In the genomic region with DNA sequence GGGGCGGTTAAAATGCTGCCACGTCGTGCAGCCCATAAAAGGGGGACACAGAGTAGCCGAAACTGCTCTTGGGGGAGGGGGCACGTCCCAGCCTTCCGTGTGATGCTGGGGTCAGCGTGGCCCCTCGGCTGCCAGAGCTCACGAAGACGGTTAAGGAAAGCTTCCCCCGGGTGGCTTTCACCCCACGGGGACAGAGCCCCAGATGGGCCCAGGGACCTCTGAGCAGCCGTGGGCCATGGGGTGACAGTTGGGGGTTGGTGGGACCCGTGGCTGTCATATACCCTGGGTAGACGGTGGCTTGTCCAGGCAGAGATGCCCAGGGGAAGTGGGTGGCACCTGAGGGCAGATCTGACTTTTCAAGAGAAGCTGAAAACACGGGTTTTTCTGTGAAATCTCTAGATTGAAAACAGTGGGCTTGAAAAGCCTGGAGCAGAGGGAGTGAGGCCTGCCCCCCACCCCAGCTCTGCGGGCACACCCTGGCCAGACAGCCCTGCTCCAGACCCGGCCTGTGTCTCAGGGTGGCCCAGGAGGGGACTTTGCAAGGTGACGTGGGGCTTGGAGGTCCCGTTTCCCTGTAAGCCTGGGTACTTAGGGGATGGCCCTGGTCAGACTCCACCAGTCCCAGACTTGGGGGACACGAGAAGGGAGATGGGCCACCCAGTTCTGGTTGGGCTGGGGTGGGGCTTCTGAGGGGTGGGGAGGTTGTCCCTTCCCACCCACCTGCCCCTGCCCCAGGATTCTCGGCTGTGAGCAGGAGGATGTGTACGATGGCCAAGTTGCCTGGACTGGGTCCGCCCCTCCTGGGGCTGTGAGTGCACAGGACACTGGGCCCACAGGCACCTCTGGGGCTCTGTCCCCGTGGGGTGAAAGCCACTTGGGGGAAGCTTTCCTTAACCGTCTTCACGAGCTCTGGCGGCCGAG, we compare ENCODE assay signal across 1 cellular context.
TF ChIP-seq lines count a peak whose summit lies in the region.

No MANE protein-coding gene starts in this region.

TF ChIP-seq in IMR-90, 13 proteins besides CTCF, POLR2A, EP300 and RAD21:
- TF ChIP-seq MAFK (IDR thresholded peaks at IDR 0.05; ENCODE audit: low read depth, low read length) (no peak), BHLHE40 (IDR thresholded peaks at IDR 0.05; ENCODE audit: low read depth, low read length) (no peak), NFE2L2 (IDR thresholded peaks at IDR 0.05; ENCODE audit: low read depth, low read length) (no peak), SMC3 (IDR thresholded peaks at IDR 0.05; ENCODE audit: low read depth, low read length) (no peak), MAZ (IDR thresholded peaks at IDR 0.05; ENCODE audit: borderline replicate concordance, low read depth, low read length) (no peak), RCOR1 (IDR thresholded peaks at IDR 0.05; ENCODE audit: insufficient replicate concordance, low read length) (no peak), CHD1 (IDR thresholded peaks at IDR 0.05; ENCODE audit: low read depth, low read length) (no peak), CEBPB (IDR thresholded peaks at IDR 0.05; ENCODE audit: low read depth, low read length) (no peak), RFX5 (IDR thresholded peaks at IDR 0.05; ENCODE audit: low read depth, low read length) (no peak), MXI1 (IDR thresholded peaks at IDR 0.05; ENCODE audit: borderline replicate concordance, low read depth, low read length) (no peak), FOS (IDR thresholded peaks at IDR 0.05; ENCODE audit: low read depth, low read length) (no peak)
- TF ChIP-seq, protein P1, sequence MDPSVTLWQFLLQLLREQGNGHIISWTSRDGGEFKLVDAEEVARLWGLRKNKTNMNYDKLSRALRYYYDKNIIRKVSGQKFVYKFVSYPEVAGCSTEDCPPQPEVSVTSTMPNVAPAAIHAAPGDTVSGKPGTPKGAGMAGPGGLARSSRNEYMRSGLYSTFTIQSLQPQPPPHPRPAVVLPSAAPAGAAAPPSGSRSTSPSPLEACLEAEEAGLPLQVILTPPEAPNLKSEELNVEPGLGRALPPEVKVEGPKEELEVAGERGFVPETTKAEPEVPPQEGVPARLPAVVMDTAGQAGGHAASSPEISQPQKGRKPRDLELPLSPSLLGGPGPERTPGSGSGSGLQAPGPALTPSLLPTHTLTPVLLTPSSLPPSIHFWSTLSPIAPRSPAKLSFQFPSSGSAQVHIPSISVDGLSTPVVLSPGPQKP (IDR thresholded peaks at IDR 0.05; ENCODE audit: borderline replicate concordance, low read depth, low read length) = no peak
- TF ChIP-seq, protein P2, sequence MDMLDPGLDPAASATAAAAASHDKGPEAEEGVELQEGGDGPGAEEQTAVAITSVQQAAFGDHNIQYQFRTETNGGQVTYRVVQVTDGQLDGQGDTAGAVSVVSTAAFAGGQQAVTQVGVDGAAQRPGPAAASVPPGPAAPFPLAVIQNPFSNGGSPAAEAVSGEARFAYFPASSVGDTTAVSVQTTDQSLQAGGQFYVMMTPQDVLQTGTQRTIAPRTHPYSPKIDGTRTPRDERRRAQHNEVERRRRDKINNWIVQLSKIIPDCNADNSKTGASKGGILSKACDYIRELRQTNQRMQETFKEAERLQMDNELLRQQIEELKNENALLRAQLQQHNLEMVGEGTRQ (IDR thresholded peaks at IDR 0.05; ENCODE audit: low read depth, low read length) = no peak
TF ChIP-seq in IMR-90: peak in this region for 0.
